ENCODE assay signal across 1 cellular context in the genomic region with DNA sequence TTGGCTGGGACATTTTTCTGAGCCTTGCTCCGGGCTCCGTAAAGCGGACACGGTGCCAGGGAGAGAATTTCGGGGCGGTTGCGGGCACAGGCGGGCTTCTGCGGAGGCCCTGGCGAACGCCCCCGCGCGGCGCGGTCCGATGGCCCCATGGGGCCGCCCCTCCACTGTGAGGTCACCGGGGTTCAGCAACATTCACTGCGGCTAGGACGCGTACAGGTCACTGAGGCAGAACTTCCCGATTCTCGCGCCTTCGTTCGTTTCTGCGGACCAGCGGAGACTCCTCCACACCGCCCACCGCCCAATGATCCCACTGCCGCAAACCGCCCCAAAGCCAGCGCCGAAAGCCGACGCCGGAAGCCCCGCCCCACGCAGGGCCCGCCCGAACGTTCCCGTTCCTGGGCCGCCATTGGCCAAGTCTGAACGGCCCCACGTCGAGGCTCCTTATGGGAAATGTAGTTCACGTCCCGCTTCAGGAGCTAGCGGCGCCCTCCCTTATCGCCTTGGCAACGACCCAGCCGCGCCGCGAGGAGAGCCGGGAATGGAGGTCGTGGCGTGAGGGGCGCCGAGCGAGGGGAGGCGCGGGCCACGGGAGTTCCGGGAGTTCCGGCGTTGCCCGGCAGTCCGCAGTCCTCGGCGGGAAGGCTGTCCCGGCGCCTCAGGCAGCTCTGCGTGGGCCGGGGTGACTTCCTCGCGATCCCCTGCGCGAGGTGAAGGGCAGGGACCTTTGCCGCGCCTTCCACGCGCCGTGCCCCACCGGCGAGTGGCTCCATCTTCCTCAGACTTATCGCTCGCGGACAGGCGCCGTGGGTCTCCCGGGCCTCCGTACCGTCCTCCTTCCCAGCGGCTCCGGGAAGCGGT.
A peak's percentile ranks its signal among the peaks of the same experiment; 100 is the strongest.
TF ChIP-seq lines count a peak whose summit lies in the region.

A gene (plus strand): TSS at position 498 of the 858 bp plus-strand sequence. CDS start 499 bp downstream, outside the sequence.

TF ChIP-seq in K562, 482 proteins besides CTCF, POLR2A, EP300 and RAD21 (continued from another document and continues in another):
- TF ChIP-seq, protein P1, sequence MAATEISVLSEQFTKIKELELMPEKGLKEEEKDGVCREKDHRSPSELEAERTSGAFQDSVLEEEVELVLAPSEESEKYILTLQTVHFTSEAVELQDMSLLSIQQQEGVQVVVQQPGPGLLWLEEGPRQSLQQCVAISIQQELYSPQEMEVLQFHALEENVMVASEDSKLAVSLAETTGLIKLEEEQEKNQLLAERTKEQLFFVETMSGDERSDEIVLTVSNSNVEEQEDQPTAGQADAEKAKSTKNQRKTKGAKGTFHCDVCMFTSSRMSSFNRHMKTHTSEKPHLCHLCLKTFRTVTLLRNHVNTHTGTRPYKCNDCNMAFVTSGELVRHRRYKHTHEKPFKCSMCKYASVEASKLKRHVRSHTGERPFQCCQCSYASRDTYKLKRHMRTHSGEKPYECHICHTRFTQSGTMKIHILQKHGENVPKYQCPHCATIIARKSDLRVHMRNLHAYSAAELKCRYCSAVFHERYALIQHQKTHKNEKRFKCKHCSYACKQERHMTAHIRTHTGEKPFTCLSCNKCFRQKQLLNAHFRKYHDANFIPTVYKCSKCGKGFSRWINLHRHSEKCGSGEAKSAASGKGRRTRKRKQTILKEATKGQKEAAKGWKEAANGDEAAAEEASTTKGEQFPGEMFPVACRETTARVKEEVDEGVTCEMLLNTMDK (IDR thresholded peaks at IDR 0.05; ENCODE audit: borderline replicate concordance, insufficient read depth, low read depth, low read length, poor library complexity, severe bottlenecking): peak; percentile 62
- TF ChIP-seq ZNF224 (CRISPR knock-in tag; IDR thresholded peaks at IDR 0.05): no peak
- TF ChIP-seq, protein P2, sequence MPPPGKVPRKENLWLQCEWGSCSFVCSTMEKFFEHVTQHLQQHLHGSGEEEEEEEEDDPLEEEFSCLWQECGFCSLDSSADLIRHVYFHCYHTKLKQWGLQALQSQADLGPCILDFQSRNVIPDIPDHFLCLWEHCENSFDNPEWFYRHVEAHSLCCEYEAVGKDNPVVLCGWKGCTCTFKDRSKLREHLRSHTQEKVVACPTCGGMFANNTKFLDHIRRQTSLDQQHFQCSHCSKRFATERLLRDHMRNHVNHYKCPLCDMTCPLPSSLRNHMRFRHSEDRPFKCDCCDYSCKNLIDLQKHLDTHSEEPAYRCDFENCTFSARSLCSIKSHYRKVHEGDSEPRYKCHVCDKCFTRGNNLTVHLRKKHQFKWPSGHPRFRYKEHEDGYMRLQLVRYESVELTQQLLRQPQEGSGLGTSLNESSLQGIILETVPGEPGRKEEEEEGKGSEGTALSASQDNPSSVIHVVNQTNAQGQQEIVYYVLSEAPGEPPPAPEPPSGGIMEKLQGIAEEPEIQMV (tag; conservative IDR thresholded peaks at IDR 0.05; ENCODE audit: low read depth): no peak
- TF ChIP-seq RFX7 (CRISPR knock-in tag; IDR thresholded peaks at IDR 0.05): no peak
- TF ChIP-seq, protein P3, sequence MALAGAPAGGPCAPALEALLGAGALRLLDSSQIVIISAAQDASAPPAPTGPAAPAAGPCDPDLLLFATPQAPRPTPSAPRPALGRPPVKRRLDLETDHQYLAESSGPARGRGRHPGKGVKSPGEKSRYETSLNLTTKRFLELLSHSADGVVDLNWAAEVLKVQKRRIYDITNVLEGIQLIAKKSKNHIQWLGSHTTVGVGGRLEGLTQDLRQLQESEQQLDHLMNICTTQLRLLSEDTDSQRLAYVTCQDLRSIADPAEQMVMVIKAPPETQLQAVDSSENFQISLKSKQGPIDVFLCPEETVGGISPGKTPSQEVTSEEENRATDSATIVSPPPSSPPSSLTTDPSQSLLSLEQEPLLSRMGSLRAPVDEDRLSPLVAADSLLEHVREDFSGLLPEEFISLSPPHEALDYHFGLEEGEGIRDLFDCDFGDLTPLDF (CRISPR knock-in tag; IDR thresholded peaks at IDR 0.05): peak; percentile 75; the same call in 1 of the 2 replicates
- TF ChIP-seq, protein P4, sequence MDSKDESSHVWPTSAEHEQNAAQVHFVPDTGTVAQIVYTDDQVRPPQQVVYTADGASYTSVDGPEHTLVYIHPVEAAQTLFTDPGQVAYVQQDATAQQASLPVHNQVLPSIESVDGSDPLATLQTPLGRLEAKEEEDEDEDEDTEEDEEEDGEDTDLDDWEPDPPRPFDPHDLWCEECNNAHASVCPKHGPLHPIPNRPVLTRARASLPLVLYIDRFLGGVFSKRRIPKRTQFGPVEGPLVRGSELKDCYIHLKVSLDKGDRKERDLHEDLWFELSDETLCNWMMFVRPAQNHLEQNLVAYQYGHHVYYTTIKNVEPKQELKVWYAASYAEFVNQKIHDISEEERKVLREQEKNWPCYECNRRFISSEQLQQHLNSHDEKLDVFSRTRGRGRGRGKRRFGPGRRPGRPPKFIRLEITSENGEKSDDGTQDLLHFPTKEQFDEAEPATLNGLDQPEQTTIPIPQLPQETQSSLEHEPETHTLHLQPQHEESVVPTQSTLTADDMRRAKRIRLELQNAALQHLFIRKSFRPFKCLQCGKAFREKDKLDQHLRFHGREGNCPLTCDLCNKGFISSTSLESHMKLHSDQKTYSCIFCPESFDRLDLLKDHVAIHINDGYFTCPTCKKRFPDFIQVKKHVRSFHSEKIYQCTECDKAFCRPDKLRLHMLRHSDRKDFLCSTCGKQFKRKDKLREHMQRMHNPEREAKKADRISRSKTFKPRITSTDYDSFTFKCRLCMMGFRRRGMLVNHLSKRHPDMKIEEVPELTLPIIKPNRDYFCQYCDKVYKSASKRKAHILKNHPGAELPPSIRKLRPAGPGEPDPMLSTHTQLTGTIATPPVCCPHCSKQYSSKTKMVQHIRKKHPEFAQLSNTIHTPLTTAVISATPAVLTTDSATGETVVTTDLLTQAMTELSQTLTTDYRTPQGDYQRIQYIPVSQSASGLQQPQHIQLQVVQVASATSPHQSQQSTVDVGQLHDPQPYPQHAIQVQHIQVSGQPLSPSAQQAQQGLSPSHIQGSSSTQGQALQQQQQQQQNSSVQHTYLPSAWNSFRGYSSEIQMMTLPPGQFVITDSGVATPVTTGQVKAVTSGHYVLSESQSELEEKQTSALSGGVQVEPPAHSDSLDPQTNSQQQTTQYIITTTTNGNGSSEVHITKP (IDR thresholded peaks at IDR 0.05; ENCODE audit: partially characterized antibody): peak; percentile 41
- TF ChIP-seq CBFB (CRISPR knock-in tag; IDR thresholded peaks at IDR 0.05): 0 out of 2 replicates have a peak, but pooled peaks have one; percentile 68
- TF ChIP-seq U2AF2 (optimal IDR thresholded peaks at IDR 0.05; ENCODE audit: low read depth, low read length): no peak
- TF ChIP-seq TCF3 (CRISPR knock-in tag; IDR thresholded peaks at IDR 0.05): no peak; the same call in 1 of the 2 replicates
- TF ChIP-seq SIX5 (IDR thresholded peaks at IDR 0.05; ENCODE audit: borderline replicate concordance in 1 of 2, insufficient read depth in 1 of 2, low read depth in 1 of 2, low read length in 2 of 2): peak; percentile 73 to 87
- TF ChIP-seq GTF2F1 (IDR thresholded peaks at IDR 0.05; ENCODE audit: low read depth, low read length): no peak
- TF ChIP-seq MEF2A (IDR thresholded peaks at IDR 0.05; ENCODE audit: control insufficient read depth, low read depth, low read length): no peak
- TF ChIP-seq, protein P5, sequence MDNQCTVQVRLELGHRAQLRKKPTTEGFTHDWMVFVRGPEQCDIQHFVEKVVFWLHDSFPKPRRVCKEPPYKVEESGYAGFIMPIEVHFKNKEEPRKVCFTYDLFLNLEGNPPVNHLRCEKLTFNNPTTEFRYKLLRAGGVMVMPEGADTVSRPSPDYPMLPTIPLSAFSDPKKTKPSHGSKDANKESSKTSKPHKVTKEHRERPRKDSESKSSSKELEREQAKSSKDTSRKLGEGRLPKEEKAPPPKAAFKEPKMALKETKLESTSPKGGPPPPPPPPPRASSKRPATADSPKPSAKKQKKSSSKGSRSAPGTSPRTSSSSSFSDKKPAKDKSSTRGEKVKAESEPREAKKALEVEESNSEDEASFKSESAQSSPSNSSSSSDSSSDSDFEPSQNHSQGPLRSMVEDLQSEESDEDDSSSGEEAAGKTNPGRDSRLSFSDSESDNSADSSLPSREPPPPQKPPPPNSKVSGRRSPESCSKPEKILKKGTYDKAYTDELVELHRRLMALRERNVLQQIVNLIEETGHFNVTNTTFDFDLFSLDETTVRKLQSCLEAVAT (IDR thresholded peaks at IDR 0.05): 0 out of 4 replicates have a peak, but pooled peaks of 1 of the 2 experiments have one; percentile 27
- TF ChIP-seq ZNF124 (CRISPR knock-in tag; IDR thresholded peaks at IDR 0.05): no peak
- TF ChIP-seq, protein P6, sequence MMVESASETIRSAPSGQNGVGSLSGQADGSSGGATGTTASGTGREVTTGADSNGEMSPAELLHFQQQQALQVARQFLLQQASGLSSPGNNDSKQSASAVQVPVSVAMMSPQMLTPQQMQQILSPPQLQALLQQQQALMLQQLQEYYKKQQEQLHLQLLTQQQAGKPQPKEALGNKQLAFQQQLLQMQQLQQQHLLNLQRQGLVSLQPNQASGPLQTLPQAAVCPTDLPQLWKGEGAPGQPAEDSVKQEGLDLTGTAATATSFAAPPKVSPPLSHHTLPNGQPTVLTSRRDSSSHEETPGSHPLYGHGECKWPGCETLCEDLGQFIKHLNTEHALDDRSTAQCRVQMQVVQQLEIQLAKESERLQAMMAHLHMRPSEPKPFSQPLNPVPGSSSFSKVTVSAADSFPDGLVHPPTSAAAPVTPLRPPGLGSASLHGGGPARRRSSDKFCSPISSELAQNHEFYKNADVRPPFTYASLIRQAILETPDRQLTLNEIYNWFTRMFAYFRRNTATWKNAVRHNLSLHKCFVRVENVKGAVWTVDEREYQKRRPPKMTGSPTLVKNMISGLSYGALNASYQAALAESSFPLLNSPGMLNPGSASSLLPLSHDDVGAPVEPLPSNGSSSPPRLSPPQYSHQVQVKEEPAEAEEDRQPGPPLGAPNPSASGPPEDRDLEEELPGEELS (CRISPR knock-in tag; IDR thresholded peaks at IDR 0.05; ENCODE audit: borderline replicate concordance): no peak
- TF ChIP-seq DIDO1 (tag; IDR thresholded peaks at IDR 0.05; ENCODE audit: low read depth): no peak
- no peak for TF ChIP-seq LEF1 (IDR thresholded peaks at IDR 0.05)
- peak; percentile 94 for TF ChIP-seq RBBP5 (IDR thresholded peaks at IDR 0.05; ENCODE audit: borderline replicate concordance, insufficient read depth, low read length, poor library complexity, severe bottlenecking)
- TF ChIP-seq FOXK2 (conservative IDR thresholded peaks at IDR 0.05 in 1 of 2, IDR thresholded peaks at IDR 0.05 in 1 of 2; ENCODE audit: low read depth in 2 of 2): no peak
- TF ChIP-seq PCBP1 (IDR thresholded peaks at IDR 0.05; ENCODE audit: low read depth, low read length, poor library complexity, severe bottlenecking): peak; percentile 87
- peak; percentile 47; the same call in 1 of the 2 replicates for TF ChIP-seq HNRNPL (IDR thresholded peaks at IDR 0.05; ENCODE audit: low read depth, low read length)
- peak; percentile 8 for TF ChIP-seq FUS (optimal IDR thresholded peaks at IDR 0.05; ENCODE audit: low read depth, low read length)
- no peak; the same call in 1 of the 2 replicates for TF ChIP-seq FOSL1 (tag; conservative IDR thresholded peaks at IDR 0.05)
- TF ChIP-seq STAG1 (CRISPR knock-in tag; IDR thresholded peaks at IDR 0.05; ENCODE audit: borderline replicate concordance): no peak
- peak; percentile 88 for TF ChIP-seq ATF7 (IDR thresholded peaks at IDR 0.05)
- TF ChIP-seq, protein P7, sequence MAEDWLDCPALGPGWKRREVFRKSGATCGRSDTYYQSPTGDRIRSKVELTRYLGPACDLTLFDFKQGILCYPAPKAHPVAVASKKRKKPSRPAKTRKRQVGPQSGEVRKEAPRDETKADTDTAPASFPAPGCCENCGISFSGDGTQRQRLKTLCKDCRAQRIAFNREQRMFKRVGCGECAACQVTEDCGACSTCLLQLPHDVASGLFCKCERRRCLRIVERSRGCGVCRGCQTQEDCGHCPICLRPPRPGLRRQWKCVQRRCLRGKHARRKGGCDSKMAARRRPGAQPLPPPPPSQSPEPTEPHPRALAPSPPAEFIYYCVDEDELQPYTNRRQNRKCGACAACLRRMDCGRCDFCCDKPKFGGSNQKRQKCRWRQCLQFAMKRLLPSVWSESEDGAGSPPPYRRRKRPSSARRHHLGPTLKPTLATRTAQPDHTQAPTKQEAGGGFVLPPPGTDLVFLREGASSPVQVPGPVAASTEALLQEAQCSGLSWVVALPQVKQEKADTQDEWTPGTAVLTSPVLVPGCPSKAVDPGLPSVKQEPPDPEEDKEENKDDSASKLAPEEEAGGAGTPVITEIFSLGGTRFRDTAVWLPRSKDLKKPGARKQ (CRISPR knock-in tag; IDR thresholded peaks at IDR 0.05): no peak
- TF ChIP-seq TBL1XR1 (IDR thresholded peaks at IDR 0.05; ENCODE audit: low read length in 2 of 2): no peak
- TF ChIP-seq, protein P8, sequence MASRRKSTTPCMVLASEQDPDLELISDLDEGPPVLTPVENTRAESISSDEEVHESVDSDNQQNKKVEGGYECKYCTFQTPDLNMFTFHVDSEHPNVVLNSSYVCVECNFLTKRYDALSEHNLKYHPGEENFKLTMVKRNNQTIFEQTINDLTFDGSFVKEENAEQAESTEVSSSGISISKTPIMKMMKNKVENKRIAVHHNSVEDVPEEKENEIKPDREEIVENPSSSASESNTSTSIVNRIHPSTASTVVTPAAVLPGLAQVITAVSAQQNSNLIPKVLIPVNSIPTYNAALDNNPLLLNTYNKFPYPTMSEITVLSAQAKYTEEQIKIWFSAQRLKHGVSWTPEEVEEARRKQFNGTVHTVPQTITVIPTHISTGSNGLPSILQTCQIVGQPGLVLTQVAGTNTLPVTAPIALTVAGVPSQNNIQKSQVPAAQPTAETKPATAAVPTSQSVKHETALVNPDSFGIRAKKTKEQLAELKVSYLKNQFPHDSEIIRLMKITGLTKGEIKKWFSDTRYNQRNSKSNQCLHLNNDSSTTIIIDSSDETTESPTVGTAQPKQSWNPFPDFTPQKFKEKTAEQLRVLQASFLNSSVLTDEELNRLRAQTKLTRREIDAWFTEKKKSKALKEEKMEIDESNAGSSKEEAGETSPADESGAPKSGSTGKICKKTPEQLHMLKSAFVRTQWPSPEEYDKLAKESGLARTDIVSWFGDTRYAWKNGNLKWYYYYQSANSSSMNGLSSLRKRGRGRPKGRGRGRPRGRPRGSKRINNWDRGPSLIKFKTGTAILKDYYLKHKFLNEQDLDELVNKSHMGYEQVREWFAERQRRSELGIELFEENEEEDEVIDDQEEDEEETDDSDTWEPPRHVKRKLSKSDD (conservative IDR thresholded peaks at IDR 0.05; ENCODE audit: low read length): no peak
- peak; percentile 60 for TF ChIP-seq MYNN (IDR thresholded peaks at IDR 0.05)
- no peak for TF ChIP-seq MYNN (CRISPR knock-in tag; IDR thresholded peaks at IDR 0.05)
- no peak for TF ChIP-seq TCF7L2 (IDR thresholded peaks at IDR 0.05; ENCODE audit: low read depth, low read length)
- TF ChIP-seq ZNF696 (CRISPR knock-in tag; conservative IDR thresholded peaks at IDR 0.05): no peak
- no peak for TF ChIP-seq ZNF311 (CRISPR knock-in tag; IDR thresholded peaks at IDR 0.05)
- TF ChIP-seq HDAC6 (IDR thresholded peaks at IDR 0.05; ENCODE audit: low read depth, low read length): no peak
- no peak for TF ChIP-seq POLR3A (IDR thresholded peaks at IDR 0.05; ENCODE audit: borderline replicate concordance, extremely low read depth, insufficient read depth, insufficient read length)
